18 cellular contexts compared by ENCODE assay signal in the genomic region with DNA sequence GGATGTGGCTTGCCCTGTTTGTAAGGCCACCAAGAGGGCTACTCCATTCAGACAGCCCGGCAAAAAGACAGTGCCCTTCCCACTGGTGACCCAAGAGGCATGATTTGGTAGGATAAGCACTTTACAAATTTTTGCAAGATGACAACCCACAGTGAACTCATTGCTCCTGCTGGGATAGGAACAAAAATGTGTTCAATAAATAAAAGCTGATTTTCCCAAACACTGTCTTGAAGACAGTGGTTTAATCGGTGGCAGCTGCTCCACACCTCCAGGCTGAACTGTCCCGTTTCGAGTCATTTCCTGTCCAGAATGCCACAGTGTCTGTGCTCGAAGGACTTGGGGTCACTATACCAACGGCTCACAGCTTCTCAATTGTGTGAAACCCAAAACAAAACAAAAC.
"Had no signal": no experiment of that assay in that cellular context is flagged by ENCODE, and none has a peak within 500 bp of the region (broad histone marks: within the 10 kb centered on the region; RNA-seq: fewer than 3 reads in every experiment).

No MANE protein-coding gene starts in this region.

- H3K4me3 Mint-ChIP-seq: endodermal cell; natural killer cell; neural crest cell; stimulated activated effector memory CD8-positive, alpha-beta T cell treated with anti-CD3 and anti-CD28 coated beads, Interleukin-12 subunit alpha, Interleukin-12 subunit beta, amount 100 ng/mL, for 72 hours had no signal

- H3K4me1 ChIP-seq: gastroesophageal sphincter had no signal

- H3K36me3 ChIP-seq: gastroesophageal sphincter, ovary had no signal

- H3K4me3 ChIP-seq: coronary artery, gastroesophageal sphincter, hepatocyte, ovary had no signal

- DNase-seq: effector CD4-positive, alpha-beta T cell; endodermal cell; erythroblast; left colon; mesendoderm; natural killer cell; ovary; right cardiac atrium; stimulated activated CD4-positive, alpha-beta T cell treated with anti-CD3 and anti-CD28 coated beads, Interleukin-4, amount 100 ng/mL, for 1 hour; stimulated activated CD8-positive, alpha-beta memory T cell treated with anti-CD3 and anti-CD28 coated beads, Interleukin-4, amount 100 ng/mL, for 48 hours; stimulated activated naive CD8-positive, alpha-beta T cell treated with anti-CD3 and anti-CD28 coated beads, Interleukin-15, Interleukin-2, amounts not matched to agents 100 U/mL and 50 U/mL, for 24 hours; trophoblast cell had no signal

- H3K27ac Mint-ChIP-seq: endodermal cell; natural killer cell; progenitor cell of endocrine pancreas; stimulated activated effector memory CD8-positive, alpha-beta T cell treated with anti-CD3 and anti-CD28 coated beads, Interleukin-12 subunit alpha, Interleukin-12 subunit beta, amount 100 ng/mL, for 72 hours had no signal

- H3K27ac ChIP-seq: coronary artery, hepatocyte, ovary had no signal

- H3K36me3 Mint-ChIP-seq: natural killer cell; stimulated activated effector memory CD8-positive, alpha-beta T cell treated with anti-CD3 and anti-CD28 coated beads, Interleukin-12 subunit alpha, Interleukin-12 subunit beta, amount 100 ng/mL, for 72 hours had no signal

- H3K27me3 ChIP-seq: hepatocyte, ovary had no signal

- H3K4me1 Mint-ChIP-seq: endodermal cell; natural killer cell; stimulated activated effector memory CD8-positive, alpha-beta T cell treated with anti-CD3 and anti-CD28 coated beads, Interleukin-12 subunit alpha, Interleukin-12 subunit beta, amount 100 ng/mL, for 72 hours had no signal
